8 cellular contexts compared by ENCODE assay signal in the genomic region with DNA sequence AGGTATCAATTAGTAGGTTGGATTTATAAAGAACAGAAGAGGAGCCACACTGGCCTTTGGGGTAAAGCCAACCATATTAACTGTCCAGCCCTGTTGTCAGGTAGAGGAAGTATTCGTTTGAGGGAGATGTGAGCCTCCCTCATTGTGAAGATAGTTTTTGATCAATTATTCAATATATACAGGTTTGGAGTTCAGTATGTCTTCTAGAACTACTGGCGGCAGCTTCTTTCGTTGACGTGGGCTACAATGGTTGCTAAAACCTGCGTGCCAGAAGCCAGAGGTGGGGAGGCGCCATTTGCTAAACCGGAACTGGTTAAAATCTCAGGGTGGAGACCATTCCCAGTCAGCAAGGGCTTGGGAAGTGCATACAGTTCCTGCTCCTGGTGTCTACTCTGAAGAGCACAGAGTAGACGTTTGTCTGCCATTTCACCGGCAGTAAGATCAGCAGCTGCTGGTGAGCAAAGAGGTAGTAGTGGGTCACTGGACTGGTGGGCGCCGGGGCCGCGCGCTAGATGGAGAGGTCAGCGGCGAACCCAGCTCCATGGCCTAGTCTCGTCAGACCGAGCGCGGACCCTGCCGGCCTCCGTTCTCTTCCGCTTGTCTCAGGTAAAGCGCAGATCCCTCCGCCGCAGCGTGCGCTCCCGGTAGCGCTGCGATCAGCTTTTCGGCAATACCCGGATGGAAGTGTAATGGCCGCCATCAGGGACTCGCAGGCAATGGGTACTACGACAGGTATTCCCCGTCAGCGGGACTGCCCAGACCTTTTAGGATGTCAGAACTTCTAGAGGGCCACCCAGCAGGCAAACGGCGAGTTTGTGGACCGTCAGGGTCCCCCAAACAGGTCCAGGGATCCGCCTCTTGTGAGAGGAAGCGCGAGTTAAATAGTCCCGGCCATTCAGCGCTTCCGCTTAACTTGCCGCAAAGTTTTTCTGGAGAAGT. TPM values are rescaled to one million over a fixed set of nuclear protein-coding genes. Genes with fewer than 3 reads are reported as not detected.
A peak's percentile ranks its signal among the peaks of the same experiment; 100 is the strongest.
DNase-seq lines count a peak whose midpoint lies in the region; ATAC-seq, FAIRE-seq and TF ChIP-seq lines count a peak whose summit lies in the region.

A gene with protein sequence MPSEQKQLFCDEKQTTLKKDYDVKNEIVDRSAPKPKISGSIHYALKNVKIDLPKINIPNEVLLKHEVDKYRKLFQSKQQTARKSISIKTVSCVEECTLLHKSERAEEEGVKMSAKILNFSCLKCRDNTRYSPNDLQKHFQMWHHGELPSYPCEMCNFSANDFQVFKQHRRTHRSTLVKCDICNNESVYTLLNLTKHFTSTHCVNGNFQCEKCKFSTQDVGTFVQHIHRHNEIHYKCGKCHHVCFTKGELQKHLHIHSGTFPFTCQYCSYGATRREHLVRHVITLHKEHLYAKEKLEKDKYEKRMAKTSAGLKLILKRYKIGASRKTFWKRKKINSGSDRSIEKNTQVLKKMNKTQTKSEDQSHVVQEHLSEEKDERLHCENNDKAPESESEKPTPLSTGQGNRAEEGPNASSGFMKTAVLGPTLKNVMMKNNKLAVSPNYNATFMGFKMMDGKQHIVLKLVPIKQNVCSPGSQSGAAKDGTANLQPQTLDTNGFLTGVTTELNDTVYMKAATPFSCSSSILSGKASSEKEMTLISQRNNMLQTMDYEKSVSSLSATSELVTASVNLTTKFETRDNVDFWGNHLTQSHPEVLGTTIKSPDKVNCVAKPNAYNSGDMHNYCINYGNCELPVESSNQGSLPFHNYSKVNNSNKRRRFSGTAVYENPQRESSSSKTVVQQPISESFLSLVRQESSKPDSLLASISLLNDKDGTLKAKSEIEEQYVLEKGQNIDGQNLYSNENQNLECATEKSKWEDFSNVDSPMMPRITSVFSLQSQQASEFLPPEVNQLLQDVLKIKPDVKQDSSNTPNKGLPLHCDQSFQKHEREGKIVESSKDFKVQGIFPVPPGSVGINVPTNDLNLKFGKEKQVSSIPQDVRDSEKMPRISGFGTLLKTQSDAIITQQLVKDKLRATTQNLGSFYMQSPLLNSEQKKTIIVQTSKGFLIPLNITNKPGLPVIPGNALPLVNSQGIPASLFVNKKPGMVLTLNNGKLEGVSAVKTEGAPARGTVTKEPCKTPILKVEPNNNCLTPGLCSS (N-terminal part only) (plus strand): TSS at position 911 of the 939 bp plus-strand sequence. CDS start 26,026 bp downstream, outside the sequence.

- peaks cover 12% of the 10 kb centered on the region for H3K4me1 ChIP-seq in astrocyte (ENCODE audit: insufficient read depth, low read length)
- H3K4me1 ChIP-seq in hepatocyte (ENCODE audit: insufficient read depth), result peaks cover 21% of the 10 kb centered on the region
- H3K4me1 ChIP-seq in aorta (ENCODE audit: control insufficient read depth in 1 of 2, insufficient read depth in 2 of 2, low read length in 2 of 2), result peaks cover 0 to 4% of the 10 kb centered on the region in 2 donors

- H3K4me3 Mint-ChIP-seq in astrocyte (ENCODE audit: unreplicated experiment), result peak within 1 kb of the TSS; percentile 93

- no peaks in the 10 kb centered on the region for H3K9me3 ChIP-seq in astrocyte (ENCODE audit: insufficient read depth, low read depth, low read length)
- H3K9me3 ChIP-seq in hepatocyte (ENCODE audit: low read depth), result no peaks in the 10 kb centered on the region
- no peaks in the 10 kb centered on the region for H3K9me3 ChIP-seq in aorta (ENCODE audit: control insufficient read depth, low read length)

- H3K79me2 ChIP-seq in astrocyte (ENCODE audit: insufficient read depth, low read length), result peaks cover 16% of the 10 kb centered on the region
- H3K79me2 ChIP-seq in hepatocyte, result peaks cover 31% of the 10 kb centered on the region

- TF ChIP-seq POLR2A in GM18505 (IDR thresholded peaks at IDR 0.05; ENCODE audit: borderline replicate concordance, extremely low read depth, insufficient read depth, insufficient read length), result peak; percentile 91

- H3K27me3 ChIP-seq in astrocyte (ENCODE audit: insufficient read depth, low read length) (no peaks in the 10 kb centered on the region), hepatocyte (no peaks in the 10 kb centered on the region), aorta (ENCODE audit: control insufficient read depth in 1 of 2, insufficient read depth in 2 of 2, low read length in 1 of 2) (no peaks in the 10 kb centered on the region)

- H3K27ac ChIP-seq in astrocyte (ENCODE audit: low read depth, low read length), result peak within 1 kb of the TSS; percentile 99
- H3K27ac ChIP-seq in hepatocyte, result peak within 1 kb of the TSS; percentile 100
- H3K27ac ChIP-seq in aorta (ENCODE audit: low read depth in 1 of 2, low read length in 2 of 2), result peak within 1 kb of the TSS; percentile 58 to 83

- H3K36me3 Mint-ChIP-seq in astrocyte (ENCODE audit: low read depth, unreplicated experiment), result peaks cover 4% of the 10 kb centered on the region

- FAIRE-seq in astrocyte (lab: Jason Lieb, UNC), result peak; percentile 26

- TF ChIP-seq CTCF in astrocyte (IDR thresholded peaks at IDR 0.05; ENCODE audit: insufficient read depth, low read depth, low read length), result no peak
- no peak for TF ChIP-seq CTCF in hepatocyte (IDR thresholded peaks at IDR 0.05; ENCODE audit: poor library complexity)

- H3K9me2 ChIP-seq in hepatocyte (replicated peaks; ENCODE audit: insufficient read depth), result no peaks in the 10 kb centered on the region

- peak within 1 kb of the TSS; percentile 98 for H3K4me2 ChIP-seq in astrocyte (ENCODE audit: low read length)
- H3K4me2 ChIP-seq in hepatocyte, result peak within 1 kb of the TSS; percentile 78

- H3K4me1 Mint-ChIP-seq in astrocyte (ENCODE audit: low read depth, unreplicated experiment), result peaks cover 15% of the 10 kb centered on the region

- intact Hi-C loops in aorta (cut with DNase I), result loop anchor here (1.0 to 2.0 kb wide), 2 partner anchors 39 kb away; no protein-coding TSS in a partner anchor

- H3K9ac ChIP-seq in astrocyte (ENCODE audit: low read length), result peak within 1 kb of the TSS; percentile 95

- ATAC-seq in GM18505 (IDR thresholded peaks at IDR 0.05; ENCODE audit: unreplicated experiment) (peak; percentile 73), HG02938 (IDR thresholded peaks at IDR 0.05; ENCODE audit: unreplicated experiment) (peak; percentile 70), aorta (ENCODE audit: low FRiP score) (peak; percentile 98)

- H3K27me3 Mint-ChIP-seq in astrocyte (ENCODE audit: low read depth, unreplicated experiment), result no peaks in the 10 kb centered on the region

- DNase-seq in NCI-H187 (lab: John Stamatoyannopoulos, UW) (peak; percentile 74 to 90), T-helper 22 cell (ENCODE audit: low read depth) (peak; percentile 73), astrocyte (ENCODE audit: low read depth) (peak; percentile 100), hepatocyte (ENCODE audit: low spot score) (peak; percentile 97), renal cortical epithelial cell (ENCODE audit: low read depth) (peak; percentile 85), aorta (peak; percentile 96)

- no peaks in the 10 kb centered on the region for H3K36me3 ChIP-seq in astrocyte (ENCODE audit: insufficient read depth, low read length)
- H3K36me3 ChIP-seq in hepatocyte (replicated peaks; ENCODE audit: insufficient read depth, low read depth), result no peaks in the 10 kb centered on the region
- no peaks in the 10 kb centered on the region for H3K36me3 ChIP-seq in aorta (ENCODE audit: control insufficient read depth in 1 of 2, insufficient read depth in 2 of 2, low read length in 1 of 2)

- WGBS in hepatocyte (ENCODE audit: low lambda C conversion rate, missing lambda C conversion rate), result 10% methylated on average over 48 of the region's 48 CpGs
- WGBS in aorta, 2 donors, result 9 to 10% methylated on average over 48 of the region's 48 CpGs

- H2AFZ ChIP-seq in astrocyte (ENCODE audit: low read depth, low read length) (peak within 1 kb of the TSS; percentile 99), hepatocyte (peak within 1 kb of the TSS; percentile 94)

- no peaks in the 10 kb centered on the region for H3K9me3 Mint-ChIP-seq in astrocyte (ENCODE audit: unreplicated experiment)

- H3K27ac Mint-ChIP-seq in astrocyte (ENCODE audit: unreplicated experiment), result peak within 1 kb of the TSS; percentile 100

- H3K4me3 ChIP-seq in astrocyte (ENCODE audit: insufficient read depth, low read depth, low read length) (peak within 1 kb of the TSS; percentile 98), hepatocyte (peak within 1 kb of the TSS; percentile 72), aorta (ENCODE audit: low read length in 2 of 2) (peak within 1 kb of the TSS; percentile 68 to 79)

- H4K20me1 ChIP-seq in astrocyte (ENCODE audit: insufficient read depth, low read length), result no peaks in the 10 kb centered on the region
- H4K20me1 ChIP-seq in hepatocyte (ENCODE audit: insufficient read depth, poor library complexity, severe bottlenecking), result no peaks in the 10 kb centered on the region

RNA-seq across cellular contexts. Expression of the gene that starts here (rescaled TPM):
- total RNA-seq in astrocyte (19.3 and 24.1 TPM in 2 replicates), hepatocyte (23.5 and 26.0 TPM in 2 replicates), renal cortical epithelial cell (16.5 and 29.3 TPM in 2 replicates), aorta (10 to 100 TPM; 18.7 to 25.0 TPM)
- polyA plus RNA-seq in hepatocyte (16.2 and 16.7 TPM in 2 replicates), aorta (1 to 10 TPM; 5.1 to 5.5 TPM)

Comparison
In these comparisons a context has a peak if more than half of its experiments do, and no peak if none do; other contexts are left out.
1. Peak in every context shown above with its lines: DNase-seq, ATAC-seq, H3K4me3 ChIP-seq and H3K27ac ChIP-seq.